In the genomic region with DNA sequence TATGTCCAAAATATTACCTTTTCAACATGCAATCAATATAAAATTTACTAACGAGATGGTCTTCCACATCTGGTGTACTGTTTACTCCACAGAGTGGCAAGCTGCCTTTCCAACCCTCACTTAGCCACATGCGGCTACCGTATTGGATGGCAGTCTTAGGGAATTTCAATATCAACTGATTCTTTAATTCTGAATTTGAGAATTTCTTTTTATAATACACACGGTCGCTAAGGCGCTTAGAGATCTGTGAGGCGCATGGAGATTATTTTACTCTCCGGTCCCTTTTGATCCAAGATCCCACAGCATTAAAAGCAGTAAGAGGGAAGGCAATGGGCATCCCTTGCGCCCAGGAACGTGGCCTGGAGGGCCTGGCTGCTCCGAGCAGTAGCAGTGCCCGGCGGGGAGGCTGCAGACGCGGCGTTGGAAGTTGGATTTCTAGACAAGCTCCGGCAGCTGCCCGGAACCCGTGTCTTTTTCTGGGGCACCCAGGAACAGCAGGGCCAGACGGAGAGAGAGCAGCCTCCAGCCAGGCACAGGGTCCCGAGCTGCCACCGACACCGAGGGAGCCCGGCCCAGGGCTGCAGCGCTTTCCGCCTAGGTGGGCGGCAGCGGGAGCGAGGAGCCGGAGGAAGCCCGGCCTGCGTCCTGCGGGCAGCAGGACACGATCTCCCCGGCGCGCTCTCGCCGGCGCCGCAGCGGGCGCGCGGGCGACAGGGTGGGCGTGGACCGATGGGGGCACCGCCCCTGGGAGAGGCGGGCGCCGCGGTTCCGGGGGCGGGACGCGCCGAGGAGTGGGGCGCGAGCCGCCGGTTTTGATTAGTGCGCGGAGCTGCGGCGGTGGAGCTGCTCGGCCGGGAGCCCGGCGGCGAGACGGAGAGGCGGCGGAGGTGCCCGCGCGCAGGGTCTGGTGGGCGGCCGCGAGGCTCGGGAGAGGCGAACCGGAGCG, we compare ENCODE assay signal across 8 cellular contexts. TPM values are rescaled to one million over a fixed set of nuclear protein-coding genes. Genes with fewer than 3 reads are reported as not detected.
A peak's percentile ranks its signal among the peaks of the same experiment; 100 is the strongest.
DNase-seq lines count a peak whose midpoint lies in the region; ATAC-seq and TF ChIP-seq lines count a peak whose summit lies in the region.

TSS of gene UGCG (plus strand) at position 819 of the 946 bp plus-strand sequence. CDS start 402 bp downstream, outside the sequence.

- H3K27me3 ChIP-seq in AG04450 (ENCODE audit: control insufficient read depth, insufficient read depth, low read length) (no peaks in the 10 kb centered on the region), kidney epithelial cell (ENCODE audit: control insufficient read depth, insufficient read depth, low read length) (no peaks in the 10 kb centered on the region)

- CTCF ChIA-PET in AG04450 (lab: Charles Lee): interaction anchor here (1.0 kb wide), 1 partner anchor 178 kb away, joined by 3 read pairs; no protein-coding TSS in a partner anchor

- no peak for TF ChIP-seq CTCF in AG04450 (IDR thresholded peaks at IDR 0.05; ENCODE audit: low read depth, low read length)
- TF ChIP-seq CTCF in kidney epithelial cell (IDR thresholded peaks at IDR 0.05; ENCODE audit: insufficient read depth, low read length, poor library complexity, severe bottlenecking): no peak

- H3K4me3 ChIP-seq in AG04450 (ENCODE audit: low read depth, low read length): peak within 1 kb of the TSS; percentile 91
- peak within 1 kb of the TSS; percentile 98 for H3K4me3 ChIP-seq in kidney epithelial cell (ENCODE audit: low read depth, low read length)

- H3K36me3 ChIP-seq in kidney epithelial cell (ENCODE audit: control insufficient read depth, insufficient read depth, low read length): no peaks in the 10 kb centered on the region

- POLR2A ChIA-PET in AG04450 (lab: Yijun Ruan, JAX): interaction anchor here (0.5 to 1.6 kb wide), 10 partner anchors 11 to 177 kb away, joined by 3 to 5 read pairs (median 3); no protein-coding TSS in a partner anchor

- peak within 1 kb of the TSS; percentile 94 for H3K27ac ChIP-seq in AG04450 (ENCODE audit: low read depth, low read length)

- ATAC-seq in GM18873 (IDR thresholded peaks at IDR 0.05; ENCODE audit: low FRiP score, unreplicated experiment) (peak; percentile 66), HG03139 (IDR thresholded peaks at IDR 0.05; ENCODE audit: unreplicated experiment) (peak; percentile 82)

- DNase-seq in AG04450 (ENCODE audit: low read depth, low spot score) (peak; percentile 55), NCI-H345 (lab: John Stamatoyannopoulos, UW) (peak; percentile 91), cerebellar nuclear complex (lab: John Stamatoyannopoulos, UW) (peak; percentile 32 to 61), kidney epithelial cell (ENCODE audit: low read depth) (peak; percentile 55)
- DNase-seq in activated CD4-positive, alpha-beta T cell treated with anti-CD3 and anti-CD28 coated beads for 1 hour: peak; percentile 78
- peak; percentile 72 to 84 for DNase-seq in stimulated activated CD4-positive, alpha-beta T cell treated with anti-CD3 and anti-CD28 coated beads, Interleukin-15, amount 100 ng/mL, for 48 hours (ENCODE audit: low read depth in 2 of 2)

- no peaks in the 10 kb centered on the region; the same call in 1 of the 2 replicates for H3K9me3 ChIP-seq in AG04450 (ENCODE audit: control insufficient read depth, insufficient read depth, low read length)

RNA-seq across cellular contexts. Expression of gene UGCG, which starts in this region (rescaled TPM):
- 103 and 149 TPM in 2 replicates for polyA plus RNA-seq in AG04450 (2011; rRNA removed)
- 91.2 and 116 TPM in 2 replicates for polyA minus RNA-seq in AG04450 (2011; rRNA and poly(A)+ RNA removed)
- 158 and 172 TPM in 2 replicates for total RNA-seq in kidney epithelial cell

Comparison
In these comparisons a context has a peak if more than half of its experiments do, and no peak if none do; other contexts are left out.
1. Peak in every context shown above with its lines: DNase-seq, ATAC-seq, H3K4me3 ChIP-seq and H3K27ac ChIP-seq.